Comparison of ENCODE assay signal across 13 cellular contexts in genomic region chr13:86446311-86446710, GRCh38.
DNase-seq lines count a peak whose midpoint lies in the region; ATAC-seq and TF ChIP-seq lines count a peak whose summit lies in the region.
"Had no signal": no experiment of that assay in that cellular context is flagged by ENCODE, and none has a peak within 500 bp of the region (broad histone marks: within the 10 kb centered on the region; RNA-seq: fewer than 3 reads in every experiment).

No MANE protein-coding gene starts in this region.

- no peaks in the 10 kb centered on the region for H3K9me3 ChIP-seq in adipocyte (ENCODE audit: control insufficient read depth, low read length)
- no peaks in the 10 kb centered on the region for H3K9me3 ChIP-seq in iPS-20b (ENCODE audit: insufficient read depth, low read depth, low read length)
- no peaks in the 10 kb centered on the region for H3K9me3 ChIP-seq in BE2C

- no peaks in the 10 kb centered on the region for H3K27me3 ChIP-seq in adipocyte (replicated peaks; ENCODE audit: control insufficient read depth, insufficient read depth, low read length)
- H3K27me3 ChIP-seq in iPS-20b (ENCODE audit: insufficient read depth, low read length): no peaks in the 10 kb centered on the region
- no peaks in the 10 kb centered on the region for H3K27me3 ChIP-seq in BE2C

- H3K4me3 ChIP-seq in AG10803 (ENCODE audit: low read length) (no peak overlapping the region), adipocyte (ENCODE audit: low read length) (no peak overlapping the region), iPS-20b (ENCODE audit: low read length) (no peak overlapping the region), BE2C (ENCODE audit: low read depth, low read length) (no peak overlapping the region)

- peaks cover 18% of the 10 kb centered on the region for H3K4me1 ChIP-seq in adipocyte (ENCODE audit: control insufficient read depth, insufficient read depth, low read length)
- H3K4me1 ChIP-seq in iPS-20b (ENCODE audit: insufficient read depth, low read length): peaks cover 12% of the 10 kb centered on the region; the same call in 1 of the 2 replicates
- no peaks in the 10 kb centered on the region for H3K4me1 ChIP-seq in BE2C

- no peak for ATAC-seq in GM18520 (IDR thresholded peaks at IDR 0.05; ENCODE audit: unreplicated experiment)

- H3K9ac ChIP-seq in adipocyte (ENCODE audit: low read length) (peak overlapping the region; percentile 32), iPS-20b (ENCODE audit: low read depth, low read length) (0 out of 2 replicates have a peak overlapping the region, but pooled peaks have one; percentile 21)

- CTCF ChIA-PET in HEK293T (lab: Yijun Ruan, JAX): interaction anchor here (0.6 to 0.7 kb wide), 2 partner anchors 334 to 811 kb away, joined by 3 read pairs; no protein-coding TSS in a partner anchor

- H3K27ac ChIP-seq in iPS-20b (ENCODE audit: low read length): no peak overlapping the region

- H3K36me3 ChIP-seq in adipocyte (ENCODE audit: control insufficient read depth, insufficient read depth, low read length, severe bottlenecking) (no peaks in the 10 kb centered on the region), iPS-20b (ENCODE audit: insufficient read depth, low read depth, low read length) (no peaks in the 10 kb centered on the region), BE2C (no peaks in the 10 kb centered on the region)

- POLR2A ChIA-PET in HEK293T (lab: Yijun Ruan, JAX): no interaction called here

- DNase-seq in AG10803 (ENCODE audit: low read depth): peak; percentile 1
- DNase-seq in HEK293T (ENCODE audit: extremely low spot score): peak; percentile 67
- no peak for DNase-seq in adipocyte (ENCODE audit: low read depth)
- no peak for DNase-seq in cortex of kidney (lab: John Stamatoyannopoulos, UW)
- DNase-seq in DMS153 treated with DMSO at 0.1 percent for 48 hours (lab: John Stamatoyannopoulos, UW; ENCODE audit: unreplicated experiment): no peak
- DNase-seq in BE2C: no peak
- DNase-seq: activated CD4-positive, alpha-beta T cell treated with anti-CD3 and anti-CD28 coated beads, Interleukin-2, amount 50 U/mL, for 48 hours; activated naive CD4-positive, alpha-beta T cell treated with anti-CD3 and anti-CD28 coated beads, Interleukin-2, amount 10 ng/mL, durations not matched to agents 7 days and 5 days; NCI-H1048; stimulated activated CD4-positive, alpha-beta T cell treated with anti-CD3 and anti-CD28 coated beads, Interleukin-4, amount 100 ng/mL, for 1 hour; T-helper 1 cell had no signal

- TF ChIP-seq CTCF in AG10803 (conservative IDR thresholded peaks at IDR 0.05; ENCODE audit: low read length) (no peak), BE2C (IDR thresholded peaks at IDR 0.05; ENCODE audit: low read depth, low read length) (no peak)

TF ChIP-seq in HEK293T, 16 proteins besides CTCF, POLR2A, EP300 and RAD21:
- TF ChIP-seq SUZ12 (IDR thresholded peaks at IDR 0.05): no peak

Comparison
In these comparisons a context has a peak if more than half of its experiments do, and no peak if none do; other contexts are left out.
1. DNase-seq: peak in AG10803 (single experiment) and HEK293T (single experiment); none in adipocyte (single experiment), cortex of kidney (single experiment), DMS153 treated with DMSO at 0.1 percent for 48 hours (single experiment) and BE2C (single experiment).